In genomic region chr12:9646794-9647622, GRCh38 we compare ENCODE assay signal across 9 cellular contexts. TPM values are rescaled to one million over a fixed set of nuclear protein-coding genes. Genes with fewer than 3 reads are reported as not detected.
DNase-seq lines count a peak whose midpoint lies in the region; ATAC-seq and TF ChIP-seq lines count a peak whose summit lies in the region.
"Had no signal": no experiment of that assay in that cellular context is flagged by ENCODE, and none has a peak within 500 bp of the region (broad histone marks: within the 10 kb centered on the region; RNA-seq: fewer than 3 reads in every experiment).

No MANE protein-coding gene starts in this region.

- no peaks in the 10 kb centered on the region for H3K36me3 ChIP-seq in WERI-Rb-1

- WGBS in right cardiac atrium, result 47% methylated on average over 9 of the region's 9 CpGs

- no peak for TF ChIP-seq CTCF in WERI-Rb-1 (IDR thresholded peaks at IDR 0.05; ENCODE audit: low read depth, low read length)

- peak overlapping the region; percentile 100 for H3K4me3 Mint-ChIP-seq in activated CD4-positive, alpha-beta T cell treated with anti-CD3 and anti-CD28 coated beads for 36 hours
- peak overlapping the region; percentile 83 for H3K4me3 Mint-ChIP-seq in stimulated activated effector memory CD8-positive, alpha-beta T cell treated with anti-CD3 and anti-CD28 coated beads, Interleukin-12 subunit alpha, Interleukin-12 subunit beta, amount 100 ng/mL, for 72 hours

- POLR2A ChIA-PET in activated CD4-positive, alpha-beta T cell treated with anti-CD3 and anti-CD28 coated beads for 36 hours (lab: Charles Lee), result interaction anchor here (0.9 to 5.0 kb wide), 9 partner anchors 14 to 114 kb away, joined by 3 to 190 read pairs (median 11); partner anchors contain the start of genes CD69 and CLEC2D

- no peak for ATAC-seq in activated CD4-positive, alpha-beta T cell treated with anti-CD3 and anti-CD28 coated beads for 36 hours
- ATAC-seq in right cardiac atrium (no peak), HG03469 (IDR thresholded peaks at IDR 0.05; ENCODE audit: unreplicated experiment) (no peak), HG02588 (IDR thresholded peaks at IDR 0.05; ENCODE audit: unreplicated experiment) (no peak)
- ATAC-seq in stimulated activated effector memory CD8-positive, alpha-beta T cell treated with anti-CD3 and anti-CD28 coated beads, Interleukin-12 subunit alpha, Interleukin-12 subunit beta, amount 100 ng/mL, for 72 hours, result no peak

- H3K27ac Mint-ChIP-seq in activated CD4-positive, alpha-beta T cell treated with anti-CD3 and anti-CD28 coated beads for 36 hours, result peak overlapping the region; percentile 100
- peak overlapping the region; percentile 92 for H3K27ac Mint-ChIP-seq in stimulated activated effector memory CD8-positive, alpha-beta T cell treated with anti-CD3 and anti-CD28 coated beads, Interleukin-12 subunit alpha, Interleukin-12 subunit beta, amount 100 ng/mL, for 72 hours

- H3K9me3 ChIP-seq in WERI-Rb-1 (ENCODE audit: severe bottlenecking) (no peaks in the 10 kb centered on the region), right cardiac atrium (ENCODE audit: control insufficient read depth, low read length) (no peaks in the 10 kb centered on the region)

- no peaks in the 10 kb centered on the region for H3K4me1 ChIP-seq in right cardiac atrium (ENCODE audit: control insufficient read depth, insufficient read depth, low read length)

- H3K4me3 ChIP-seq in WERI-Rb-1 (ENCODE audit: low read depth, low read length) (peak overlapping the region; percentile 78), right cardiac atrium (ENCODE audit: low read length) (peak overlapping the region; percentile 79)

- H3K27me3 Mint-ChIP-seq in activated CD4-positive, alpha-beta T cell treated with anti-CD3 and anti-CD28 coated beads for 36 hours, result no peaks in the 10 kb centered on the region

- H3K27me3 ChIP-seq in WERI-Rb-1 (ENCODE audit: insufficient read depth, low read depth, severe bottlenecking), result no peaks in the 10 kb centered on the region
- no peaks in the 10 kb centered on the region for H3K27me3 ChIP-seq in right cardiac atrium (ENCODE audit: control insufficient read depth, insufficient read depth)

- peaks cover 59% of the 10 kb centered on the region for H3K4me1 Mint-ChIP-seq in activated CD4-positive, alpha-beta T cell treated with anti-CD3 and anti-CD28 coated beads for 36 hours
- H3K4me1 Mint-ChIP-seq in stimulated activated effector memory CD8-positive, alpha-beta T cell treated with anti-CD3 and anti-CD28 coated beads, Interleukin-12 subunit alpha, Interleukin-12 subunit beta, amount 100 ng/mL, for 72 hours, result peaks cover 59% of the 10 kb centered on the region

- peaks cover 67% of the 10 kb centered on the region for H3K36me3 Mint-ChIP-seq in activated CD4-positive, alpha-beta T cell treated with anti-CD3 and anti-CD28 coated beads for 36 hours (ENCODE audit: low read depth)
- peaks cover 60% of the 10 kb centered on the region for H3K36me3 Mint-ChIP-seq in stimulated activated effector memory CD8-positive, alpha-beta T cell treated with anti-CD3 and anti-CD28 coated beads, Interleukin-12 subunit alpha, Interleukin-12 subunit beta, amount 100 ng/mL, for 72 hours

- intact Hi-C loops in activated CD4-positive, alpha-beta T cell treated with anti-CD3 and anti-CD28 coated beads for 36 hours (cut with DNase I, micrococcal nuclease), result loop anchor here in 1 of 2 experiments (5.0 kb wide), 2 partner anchors 150 to 220 kb away; partner anchors contain the start of gene CLEC2B
- intact Hi-C loops in right cardiac atrium (cut with DNase I), result loop anchor here in 1 of 4 donors (10.0 kb wide), 1 partner anchor 58 kb away; no protein-coding TSS in a partner anchor

- peak; percentile 21 for DNase-seq in activated CD4-positive, alpha-beta T cell treated with anti-CD3 and anti-CD28 coated beads for 36 hours
- no peak for DNase-seq in activated CD4-positive, alpha-beta T cell treated with anti-CD3 and anti-CD28 coated beads, Interleukin-2, amount 50 U/mL, for 4 hours
- DNase-seq in WERI-Rb-1, result no peak
- no peak for DNase-seq in right cardiac atrium
- no peak for DNase-seq in stimulated activated effector memory CD8-positive, alpha-beta T cell treated with anti-CD3 and anti-CD28 coated beads, Interleukin-12 subunit alpha, Interleukin-12 subunit beta, amount 100 ng/mL, for 72 hours (ENCODE audit: low spot score in 2 of 2)
- no peak for DNase-seq in amniotic stem cell (lab: John Stamatoyannopoulos, UW)

- CTCF ChIA-PET in activated CD4-positive, alpha-beta T cell treated with anti-CD3 and anti-CD28 coated beads for 36 hours (lab: Charles Lee), result interaction anchor here (0.8 to 11.1 kb wide), 8 partner anchors 9 to 103 kb away, joined by 3 to 124 read pairs (median 7); partner anchors contain the start of gene CLEC2D

- peaks cover 15% of the 10 kb centered on the region for H3K9me3 Mint-ChIP-seq in activated CD4-positive, alpha-beta T cell treated with anti-CD3 and anti-CD28 coated beads for 36 hours (ENCODE audit: low read depth)
- H3K9me3 Mint-ChIP-seq in stimulated activated effector memory CD8-positive, alpha-beta T cell treated with anti-CD3 and anti-CD28 coated beads, Interleukin-12 subunit alpha, Interleukin-12 subunit beta, amount 100 ng/mL, for 72 hours, result peaks cover 8% of the 10 kb centered on the region

- H3K27ac ChIP-seq in WERI-Rb-1 (peak overlapping the region; percentile 85), right cardiac atrium (ENCODE audit: low read length) (peak overlapping the region; percentile 31)

RNA-seq across cellular contexts. Expression of gene CLEC2D, which starts 22.5 kb away (rescaled TPM):
- total RNA-seq in activated CD4-positive, alpha-beta T cell treated with anti-CD3 and anti-CD28 coated beads for 36 hours, result 100 to 1,000 TPM; 190 to 212 TPM
- 10 to 100 TPM in 3 of 4 donors, 1 to 10 TPM in 1; 9.6 to 17.8 (median 12.9) TPM for total RNA-seq in right cardiac atrium
- polyA plus RNA-seq in right cardiac atrium, result 3.1 TPM

RNA-seq across cellular contexts. Expression of gene KLRB1, which starts 39.3 kb away (rescaled TPM):
- under 1 TPM; 0.40 to 0.87 TPM for total RNA-seq in activated CD4-positive, alpha-beta T cell treated with anti-CD3 and anti-CD28 coated beads for 36 hours
- total RNA-seq in right cardiac atrium, result under 1 TPM in 3 of 4 donors, not detected in 1; 0.37 to 0.46 (median 0.38) TPM
- 0.18 TPM for polyA plus RNA-seq in right cardiac atrium
- total RNA-seq: dermis microvascular lymphatic vessel endothelial cell had no signal

Comparison
In these comparisons a context has a peak if more than half of its experiments do, and no peak if none do; other contexts are left out.
1. RNA of gene CLEC2D, which starts 22.5 kb away (total RNA-seq): 190 to 212 TPM in activated CD4-positive, alpha-beta T cell treated with anti-CD3 and anti-CD28 coated beads for 36 hours; 9.6 to 17.8 TPM in right cardiac atrium; every median in the first group is over 10 times any median in the second.